Comparison of ENCODE assay signal across 20 cellular contexts in the genomic region with DNA sequence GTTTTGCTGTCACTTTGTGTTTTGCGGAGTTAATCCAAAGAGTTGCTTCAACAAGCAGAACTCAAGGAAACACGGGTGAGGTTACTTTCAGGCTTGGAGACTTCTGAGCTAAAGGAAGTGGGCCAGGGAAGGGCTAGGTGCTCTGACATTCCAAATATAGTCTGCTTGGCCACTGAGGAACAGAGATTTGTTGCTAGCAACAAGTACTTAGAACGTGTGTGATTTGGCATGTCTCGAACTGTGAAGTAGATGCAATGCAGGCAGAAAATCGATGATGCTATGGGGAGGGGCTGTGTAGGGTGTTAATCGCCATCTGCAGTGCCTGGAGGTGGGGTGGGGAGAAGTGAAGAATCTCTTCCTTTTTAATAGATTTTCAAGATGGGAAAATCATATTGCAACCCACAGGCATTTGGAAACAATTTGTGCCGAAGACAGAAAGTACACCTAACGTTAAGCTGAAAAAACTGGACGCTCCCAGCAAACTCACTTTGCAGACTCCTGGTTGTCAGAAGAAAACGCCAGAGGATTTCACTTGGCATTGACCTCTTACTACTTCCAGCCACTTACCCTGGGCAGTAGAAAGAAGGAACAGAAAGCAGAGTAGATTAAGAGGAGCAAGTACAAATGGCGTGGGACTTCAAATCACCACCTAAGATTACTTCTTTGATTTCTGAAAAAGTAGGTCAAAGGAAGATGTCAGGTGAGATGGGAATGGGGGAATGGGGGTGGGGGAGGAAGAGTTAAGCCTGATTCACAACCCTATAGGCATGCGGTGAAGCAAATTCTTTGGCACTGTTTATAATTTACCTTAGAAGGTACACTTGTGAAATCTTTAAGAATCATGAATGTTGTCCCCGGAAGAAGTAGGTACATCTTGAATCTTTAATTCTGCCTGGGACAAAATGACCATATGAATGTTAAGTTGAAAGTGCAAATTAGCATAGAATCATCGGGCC.
DNase-seq lines count a peak whose midpoint lies in the region; ATAC-seq and TF ChIP-seq lines count a peak whose summit lies in the region.
"Had no signal": no experiment of that assay in that cellular context is flagged by ENCODE, and none has a peak within 500 bp of the region (broad histone marks: within the 10 kb centered on the region; RNA-seq: fewer than 3 reads in every experiment).

No MANE protein-coding gene starts in this region.

- 24 to 38% methylated on average over 13 to 14 of the region's 14 CpGs for WGBS in gastroesophageal sphincter (ENCODE audit: low coverage in 1 of 2), 2 donors
- WGBS in mesendoderm (ENCODE audit: extremely low coverage, insufficient coverage, low lambda C conversion rate): no CpG with 5 or more reads among the region's 14 CpGs

- H2BK120ac ChIP-seq in mesendoderm (ENCODE audit: low read depth, low read length): no peak overlapping the region

- H2AK5ac ChIP-seq in mesendoderm (ENCODE audit: low read length): no peak overlapping the region

- no peak overlapping the region for H2AFZ ChIP-seq in Loucy (ENCODE audit: low read length)

- TF ChIP-seq EP300 in gastroesophageal sphincter (IDR thresholded peaks at IDR 0.05): no peak

- TF ChIP-seq POLR2A in gastroesophageal sphincter (IDR thresholded peaks at IDR 0.05): no peak

- H3K18ac ChIP-seq in mesendoderm (ENCODE audit: low read length): no peak overlapping the region

- DNase-seq in NCI-H2227 (lab: John Stamatoyannopoulos, UW; ENCODE audit: unreplicated experiment) (peak; percentile 32), mesendoderm (peak; percentile 45), posterior vena cava (ENCODE audit: low spot score) (no peak), HuH-7.5 (ENCODE audit: low spot score) (no peak), left lobe of liver (ENCODE audit: low spot score) (no peak), GM10248 (ENCODE audit: extremely low spot score) (no peak)
- DNase-seq: activated CD4-positive, alpha-beta T cell treated with anti-CD3 and anti-CD28 coated beads, Interleukin-2, amount 50 U/mL, for 4 hours; activated CD8-positive, alpha-beta memory T cell treated with anti-CD3 and anti-CD28 coated beads, Interleukin-2, amount 50 U/mL, for 48 hours; activated effector memory CD4-positive, alpha-beta T cell treated with anti-CD3 and anti-CD28 coated beads, Interleukin-2, amount 50 U/mL, for 16 hours; CD8-positive, alpha-beta memory T cell; head of caudate nucleus; NCI-H187 treated with DMSO at 0.1 percent for 48 hours; Peyer's patch; psoas muscle; stimulated activated CD4-positive, alpha-beta T cell treated with anti-CD3 and anti-CD28 coated beads, Interleukin-2, amount 100 ng/mL, for 48 hours; stimulated activated naive CD4-positive, alpha-beta T cell had no signal

- H3K79me2 ChIP-seq in Loucy (ENCODE audit: insufficient read depth, low read length) (no peaks in the 10 kb centered on the region), mesendoderm (ENCODE audit: control insufficient read depth, insufficient read depth, low read length) (no peaks in the 10 kb centered on the region)

- no peak overlapping the region for H3K23ac ChIP-seq in mesendoderm (ENCODE audit: low read length)

- peak; percentile 46 for ATAC-seq in gastroesophageal sphincter
- ATAC-seq in left lobe of liver: no peak
- ATAC-seq: K562, psoas muscle, WTC11 had no signal

- H3K4me3 ChIP-seq in Loucy (ENCODE audit: low read length, poor library complexity, severe bottlenecking): no peak overlapping the region
- peak overlapping the region; percentile 31 to 40 for H3K4me3 ChIP-seq in gastroesophageal sphincter
- no peak overlapping the region for H3K4me3 ChIP-seq in mesendoderm (ENCODE audit: low read length)
- H3K4me3 ChIP-seq: K562, Peyer's patch, psoas muscle had no signal

- peak overlapping the region; percentile 40 for H3K4me2 ChIP-seq in Loucy (ENCODE audit: low read depth, low read length, poor library complexity, severe bottlenecking)
- no peak overlapping the region for H3K4me2 ChIP-seq in mesendoderm (ENCODE audit: low read length)

- no peak overlapping the region for H3K4ac ChIP-seq in mesendoderm (ENCODE audit: low read depth, low read length)

- H4K8ac ChIP-seq in mesendoderm (ENCODE audit: low read depth, low read length): no peak overlapping the region

- no peaks in the 10 kb centered on the region for H3K9me2 ChIP-seq in Loucy (replicated peaks; ENCODE audit: low read depth, low read length)

- H4K20me1 ChIP-seq in Loucy (ENCODE audit: insufficient read depth, low read length, poor library complexity, severe bottlenecking): no peaks in the 10 kb centered on the region

- H3K36me3 ChIP-seq in Loucy (ENCODE audit: insufficient read depth, low read length) (no peaks in the 10 kb centered on the region), gastroesophageal sphincter (no peaks in the 10 kb centered on the region), mesendoderm (ENCODE audit: control insufficient read depth, insufficient read depth, low read length) (no peaks in the 10 kb centered on the region)
- H3K36me3 ChIP-seq: Peyer's patch had no signal

- POLR2A ChIA-PET in GM10248 (lab: Yijun Ruan, JAX): no interaction called here

- no peak overlapping the region for H3K56ac ChIP-seq in mesendoderm (ENCODE audit: low read length)

- no peak overlapping the region for H2BK15ac ChIP-seq in mesendoderm (replicated peaks; ENCODE audit: low read depth)

- no peak overlapping the region for H2BK5ac ChIP-seq in mesendoderm (ENCODE audit: low read length)

- H3K9me3 ChIP-seq in Loucy (ENCODE audit: insufficient read depth, low read depth, low read length) (no peaks in the 10 kb centered on the region), gastroesophageal sphincter (no peaks in the 10 kb centered on the region)
- H3K9me3 ChIP-seq: Peyer's patch, psoas muscle had no signal

- no peak for TF ChIP-seq CTCF in Loucy (conservative IDR thresholded peaks at IDR 0.05; ENCODE audit: low read length)
- no peak for TF ChIP-seq CTCF in gastroesophageal sphincter (IDR thresholded peaks at IDR 0.05)
- no peak for TF ChIP-seq CTCF in GM10248 (IDR thresholded peaks at IDR 0.05; ENCODE audit: control extremely low read depth, extremely low read depth, low read depth, missing control alignments)

- peak overlapping the region; percentile 67 for H3K9ac ChIP-seq in Loucy (ENCODE audit: low read depth, low read length, poor library complexity, severe bottlenecking)
- no peak overlapping the region for H3K9ac ChIP-seq in mesendoderm (ENCODE audit: low read length)

- H3K27ac ChIP-seq in gastroesophageal sphincter (peak overlapping the region; percentile 72 to 90 (median 81)), mesendoderm (ENCODE audit: low read depth, low read length) (no peak overlapping the region)
- H3K27ac ChIP-seq: Peyer's patch, psoas muscle had no signal

- no peak overlapping the region for H4K5ac ChIP-seq in mesendoderm (ENCODE audit: low read length)

- H3K27me3 ChIP-seq in Loucy (ENCODE audit: insufficient read depth, low read length, poor library complexity, severe bottlenecking) (no peaks in the 10 kb centered on the region), gastroesophageal sphincter (no peaks in the 10 kb centered on the region), mesendoderm (ENCODE audit: insufficient read depth, low read length, poor library complexity) (no peaks in the 10 kb centered on the region)
- H3K27me3 ChIP-seq: Peyer's patch had no signal

- no peaks in the 10 kb centered on the region for H3F3A ChIP-seq in Loucy (ENCODE audit: low read depth)

- CTCF ChIA-PET in GM10248 (lab: Yijun Ruan, JAX): no interaction called here

- intact Hi-C loops in posterior vena cava (cut with DNase I): no loop called here

- no peaks in the 10 kb centered on the region for H3K79me1 ChIP-seq in mesendoderm (ENCODE audit: low read length)

- H3K4me1 ChIP-seq in Loucy (ENCODE audit: insufficient read depth, low read length, poor library complexity, severe bottlenecking): peaks cover 79% of the 10 kb centered on the region
- H3K4me1 ChIP-seq in gastroesophageal sphincter: peaks cover 0 to 39% (median 0%) of the 10 kb centered on the region in 3 donors
- no peaks in the 10 kb centered on the region for H3K4me1 ChIP-seq in mesendoderm (ENCODE audit: control insufficient read depth, low read depth, low read length)

Comparison
In these comparisons a context has a peak if more than half of its experiments do, and no peak if none do; other contexts are left out.
1. H3K4me3 ChIP-seq: peak in gastroesophageal sphincter (2 of 2); none in Loucy (single experiment) and mesendoderm (single experiment).
2. DNase-seq: peak in NCI-H2227 (single experiment) and mesendoderm (single experiment); none in posterior vena cava (single experiment), HuH-7.5 (single experiment), left lobe of liver (single experiment) and GM10248 (single experiment).